Comparison of ENCODE assay signal across 11 cellular contexts in genomic region chr16:57316390-57317017, GRCh38. TPM values are rescaled to one million over a fixed set of nuclear protein-coding genes. Genes with fewer than 3 reads are reported as not detected.
DNase-seq lines count a peak whose midpoint lies in the region; ATAC-seq and TF ChIP-seq lines count a peak whose summit lies in the region.
"Had no signal": no experiment of that assay in that cellular context is flagged by ENCODE, and none has a peak within 500 bp of the region (broad histone marks: within the 10 kb centered on the region; RNA-seq: fewer than 3 reads in every experiment).

No MANE protein-coding gene starts in this region.

- H3K27ac Mint-ChIP-seq in immature natural killer cell, result no peak overlapping the region
- H3K27ac Mint-ChIP-seq: dendritic cell treated with granulocyte-macrophage colony-stimulating factor and Interleukin-4, amounts not matched to agents 40 ng/mL and 50 ng/mL, for 4 days had no signal

- no peak for TF ChIP-seq RAD21 in Ishikawa (IDR thresholded peaks at IDR 0.05; ENCODE audit: low read depth)

- H3K9me3 Mint-ChIP-seq in immature natural killer cell, result no peaks in the 10 kb centered on the region
- H3K9me3 Mint-ChIP-seq: dendritic cell treated with granulocyte-macrophage colony-stimulating factor and Interleukin-4, amounts not matched to agents 40 ng/mL and 50 ng/mL, for 4 days had no signal

- TF ChIP-seq EP300 in Ishikawa (IDR thresholded peaks at IDR 0.05; ENCODE audit: borderline replicate concordance), result 0 out of 2 replicates have a peak, but pooled peaks have one; percentile 19

- intact Hi-C loops in left lung (cut with DNase I), result loop anchor here in 1 of 2 donors (10.0 kb wide), 1 partner anchor 208 kb away; no protein-coding TSS in a partner anchor
- intact Hi-C loops in tibial artery (cut with DNase I; ENCODE audit: low total_unique reads), result no loop called here

- H3K27me3 Mint-ChIP-seq in immature natural killer cell (ENCODE audit: low read depth in 3 of 3), result peaks cover under 1 to 6% (median 1%) of the 10 kb centered on the region in 3 donors

- no peaks in the 10 kb centered on the region for H3K27me3 ChIP-seq in left lung
- no peaks in the 10 kb centered on the region for H3K27me3 ChIP-seq in tibial artery

- peaks cover 3 to 11% of the 10 kb centered on the region in 2 donors for H3K4me1 ChIP-seq in left lung
- H3K4me1 ChIP-seq in tibial artery, result peaks cover 6 to 52% (median 33%) of the 10 kb centered on the region in 4 donors

- H3K27ac ChIP-seq in left lung, result peak overlapping the region; percentile 33 to 64
- H3K27ac ChIP-seq in tibial artery, result peak overlapping the region; percentile 76 to 87
- H3K27ac ChIP-seq: WERI-Rb-1 had no signal

- H3K4me3 ChIP-seq in choroid plexus epithelial cell (ENCODE audit: low read depth, low read length) (no peak overlapping the region), left lung (no peak overlapping the region), tibial artery (peak overlapping the region in 1 of 2 donors; percentile 1)

- peaks cover 0 to 1% of the 10 kb centered on the region in 2 donors for H3K4me1 Mint-ChIP-seq in immature natural killer cell

- no peak overlapping the region for H3K4me3 Mint-ChIP-seq in immature natural killer cell
- H3K4me3 Mint-ChIP-seq: dendritic cell treated with granulocyte-macrophage colony-stimulating factor and Interleukin-4, amounts not matched to agents 40 ng/mL and 50 ng/mL, for 4 days had no signal

- H3K36me3 ChIP-seq in left lung (no peaks in the 10 kb centered on the region), tibial artery (no peaks in the 10 kb centered on the region)
- H3K36me3 ChIP-seq: WERI-Rb-1 had no signal

- no peaks in the 10 kb centered on the region for H3K9me3 ChIP-seq in left lung
- no peaks in the 10 kb centered on the region for H3K9me3 ChIP-seq in tibial artery

- ATAC-seq in left lung (peak; percentile 77), HG03457 (IDR thresholded peaks at IDR 0.05; ENCODE audit: unreplicated experiment) (no peak), HG03439 (IDR thresholded peaks at IDR 0.05; ENCODE audit: unreplicated experiment) (no peak)

- no peak for TF ChIP-seq CTCF in choroid plexus epithelial cell (conservative IDR thresholded peaks at IDR 0.05; ENCODE audit: low read depth, low read length)
- no peak for TF ChIP-seq CTCF in left lung (IDR thresholded peaks at IDR 0.05)
- TF ChIP-seq CTCF in tibial artery (IDR thresholded peaks at IDR 0.05), result no peak

- no peaks in the 10 kb centered on the region for H3K36me3 Mint-ChIP-seq in immature natural killer cell

- peak; percentile 76 for DNase-seq in choroid plexus epithelial cell (ENCODE audit: low read depth)
- no peak for DNase-seq in left lung
- DNase-seq in tibial artery, result peak; percentile 71 to 90
- DNase-seq in immature natural killer cell, result no peak
- no peak for DNase-seq in DMS79 treated with DMSO at 0.1 percent for 48 hours (lab: John Stamatoyannopoulos, UW)
- DNase-seq: NCI-H2029 treated with DMSO at 0.1 percent for 48 hours, WERI-Rb-1 had no signal

TF ChIP-seq in Ishikawa, 13 proteins besides CTCF, POLR2A, EP300 and RAD21:
- TF ChIP-seq TAF1 (IDR thresholded peaks at IDR 0.05; ENCODE audit: low read depth), result no peak
- TF ChIP-seq CREB1 (IDR thresholded peaks at IDR 0.05; ENCODE audit: low read depth), result no peak
- TF ChIP-seq EGR1 (IDR thresholded peaks at IDR 0.05), result no peak
- TF ChIP-seq MAX (IDR thresholded peaks at IDR 0.05), result no peak
- TF ChIP-seq TCF12 (IDR thresholded peaks at IDR 0.05; ENCODE audit: low read depth), result no peak
- no peak for TF ChIP-seq TEAD4 (IDR thresholded peaks at IDR 0.05)
- no peak for TF ChIP-seq FOXM1 (IDR thresholded peaks at IDR 0.05; ENCODE audit: borderline replicate concordance, low read depth)
- no peak for TF ChIP-seq REST (IDR thresholded peaks at IDR 0.05; ENCODE audit: low read depth)
- TF ChIP-seq CEBPB (IDR thresholded peaks at IDR 0.05), result no peak
- no peak for TF ChIP-seq USF1 (IDR thresholded peaks at IDR 0.05)

RNA-seq across cellular contexts. Expression of gene PLLP, which starts 32.0 kb away (rescaled TPM):
- total RNA-seq in left lung, result 10 to 100 TPM; 50.6 to 70.6 TPM
- under 1 TPM; 0.21 to 0.57 (median 0.33) TPM for polyA plus RNA-seq in immature natural killer cell

RNA-seq across cellular contexts. Expression of gene CCL22, which starts 42.1 kb away (rescaled TPM):
- 1 to 10 TPM; 1.6 to 2.4 TPM for total RNA-seq in left lung
- not detected for polyA plus RNA-seq in immature natural killer cell

RNA-seq across cellular contexts. Expression of gene CX3CL1, which starts 55.8 kb away (rescaled TPM):
- 10 to 100 TPM; 20.3 to 27.8 TPM for total RNA-seq in left lung
- polyA plus RNA-seq in immature natural killer cell, result not detected

Comparison
In these comparisons a context has a peak if more than half of its experiments do, and no peak if none do; other contexts are left out.
1. DNase-seq: peak in choroid plexus epithelial cell (single experiment) and tibial artery (2 of 2); none in left lung (0 of 2), immature natural killer cell (0 of 3) and DMS79 treated with DMSO at 0.1 percent for 48 hours (single experiment).